ENCODE assay signal across 8 cellular contexts in the genomic region with DNA sequence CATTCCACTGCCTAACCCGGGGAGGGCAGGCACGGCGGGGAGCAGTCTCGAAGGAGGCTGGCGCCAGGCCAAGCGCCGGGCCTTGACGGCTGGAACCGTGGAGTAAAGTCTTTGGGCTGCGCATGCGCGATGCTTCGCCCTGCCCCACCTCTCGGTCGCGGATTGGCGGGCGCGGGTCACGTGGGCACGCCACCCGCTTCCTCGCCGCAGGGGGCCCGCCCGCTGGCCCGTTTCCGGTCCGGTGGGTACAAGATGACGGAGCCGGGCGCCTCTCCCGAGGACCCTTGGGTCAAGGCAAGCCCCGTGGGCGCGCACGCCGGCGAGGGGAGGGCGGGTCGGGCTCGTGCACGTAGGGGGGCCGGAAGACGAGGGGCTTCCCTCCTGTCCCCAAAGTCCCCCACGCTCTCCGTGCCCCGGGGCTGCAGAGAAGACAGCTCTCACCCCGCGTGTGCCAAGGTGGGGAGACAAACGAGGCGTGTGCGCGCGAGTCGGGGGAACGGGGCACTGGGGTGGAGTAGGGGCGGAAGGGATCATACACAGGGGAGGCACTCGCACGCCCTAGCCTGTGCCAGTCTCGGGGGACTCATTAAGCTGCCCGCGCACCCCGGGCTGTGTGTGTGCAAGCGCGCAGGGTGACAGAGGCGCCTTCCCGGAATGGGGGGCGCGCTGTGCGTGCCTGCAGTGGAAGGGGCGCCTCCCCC. TPM values are rescaled to one million over a fixed set of nuclear protein-coding genes. Genes with fewer than 3 reads are reported as not detected.
A peak's percentile ranks its signal among the peaks of the same experiment; 100 is the strongest.
DNase-seq lines count a peak whose midpoint lies in the region; ATAC-seq and TF ChIP-seq lines count a peak whose summit lies in the region.

A gene with protein sequence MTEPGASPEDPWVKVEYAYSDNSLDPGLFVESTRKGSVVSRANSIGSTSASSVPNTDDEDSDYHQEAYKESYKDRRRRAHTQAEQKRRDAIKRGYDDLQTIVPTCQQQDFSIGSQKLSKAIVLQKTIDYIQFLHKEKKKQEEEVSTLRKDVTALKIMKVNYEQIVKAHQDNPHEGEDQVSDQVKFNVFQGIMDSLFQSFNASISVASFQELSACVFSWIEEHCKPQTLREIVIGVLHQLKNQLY (plus strand): TSS at position 228 of the 701 bp plus-strand sequence. CDS start 25 bp downstream, at position 253.

- H4K5ac ChIP-seq in IMR-90 (ENCODE audit: low read depth, low read length), result peak within 1 kb of the TSS; percentile 87

- H3K18ac ChIP-seq in IMR-90 (ENCODE audit: low read depth, low read length), result peak within 1 kb of the TSS; percentile 10; the same call in 1 of the 2 replicates

- peak within 1 kb of the TSS; percentile 96 to 100 for H4K8ac ChIP-seq in IMR-90 (ENCODE audit: low read depth in 2 of 2, low read length in 2 of 2)

- H2AK9ac ChIP-seq in IMR-90 (replicated peaks; ENCODE audit: low read depth, low read length, poor library complexity), result peak within 1 kb of the TSS; percentile 100

- H2BK5ac ChIP-seq in IMR-90 (ENCODE audit: low read depth, low read length, poor library complexity, severe bottlenecking), result peak within 1 kb of the TSS; percentile 84

- peak within 1 kb of the TSS; percentile 95 for H3K27ac ChIP-seq in IMR-90 (ENCODE audit: insufficient read depth, low read length)
- peak within 1 kb of the TSS; percentile 67 for H3K27ac ChIP-seq in OCI-LY3 (ENCODE audit: low read length)

- ATAC-seq in GM19452 (IDR thresholded peaks at IDR 0.05; ENCODE audit: unreplicated experiment), result peak; percentile 49
- peak; percentile 80 for ATAC-seq in IMR-90 (ENCODE audit: low read depth)

- peak within 1 kb of the TSS; percentile 100 for H3K14ac ChIP-seq in IMR-90 (replicated peaks; ENCODE audit: low read depth, low read length)

- H3K9me3 ChIP-seq in IMR-90 (ENCODE audit: control insufficient read depth, insufficient read depth, low read length), result no peaks in the 10 kb centered on the region
- no peaks in the 10 kb centered on the region for H3K9me3 ChIP-seq in OCI-LY3 (ENCODE audit: insufficient read depth, low read length)
- no peaks in the 10 kb centered on the region for H3K9me3 ChIP-seq in mononuclear cell (ENCODE audit: low read depth, low read length)

- POLR2A ChIA-PET in BJ (lab: Charles Lee) (interaction anchor here (0.6 kb wide), 1 partner anchor 429 kb away, joined by 4 read pairs; no protein-coding TSS in a partner anchor), IMR-90 (lab: Charles Lee; ENCODE audit: unreplicated experiment) (no interaction called here)

- H3K36me3 ChIP-seq in BJ (ENCODE audit: control insufficient read depth, insufficient read depth, low read length) (peaks cover 43% of the 10 kb centered on the region), IMR-90 (ENCODE audit: control insufficient read depth, insufficient read depth, low read length) (peaks cover 59% of the 10 kb centered on the region), OCI-LY3 (replicated peaks; ENCODE audit: low read depth, low read length) (peaks cover 43% of the 10 kb centered on the region)

- H2AK5ac ChIP-seq in IMR-90 (ENCODE audit: low read depth, low read length), result peak within 1 kb of the TSS; percentile 100

- no peak for TF ChIP-seq RAD21 in IMR-90 (IDR thresholded peaks at IDR 0.05; ENCODE audit: low read length)

- H2BK15ac ChIP-seq in IMR-90 (ENCODE audit: low read depth, low read length), result 0 out of 3 replicates have a peak within 1 kb of the TSS, but pooled peaks have one; percentile 84

- peak within 1 kb of the TSS; percentile 95 for H3K23ac ChIP-seq in IMR-90 (ENCODE audit: low read depth, low read length)

- peak; percentile 39 for DNase-seq in BJ (ENCODE audit: low read depth)
- peak; percentile 85 for DNase-seq in IMR-90
- DNase-seq in activated T-cell treated with anti-CD3 and anti-CD28 coated beads for 1 hour (ENCODE audit: low read depth), result peak; percentile 89
- DNase-seq in epidermal melanocyte (ENCODE audit: insufficient read length, low spot score), result peak; percentile 99
- DNase-seq in stimulated activated CD8-positive, alpha-beta memory T cell treated with anti-CD3 and anti-CD28 coated beads, Interleukin-2, amount 100 ng/mL, for 1 hour (ENCODE audit: low read depth in 2 of 2), result peak; percentile 82 to 85

- TF ChIP-seq CTCF in BJ (IDR thresholded peaks at IDR 0.05; ENCODE audit: insufficient read depth, low read depth, low read length) (no peak), IMR-90 (conservative IDR thresholded peaks at IDR 0.05; ENCODE audit: low read depth, low read length) (no peak), OCI-LY3 (IDR thresholded peaks at IDR 0.05; ENCODE audit: low read depth, low read length) (no peak)

- no peak for TF ChIP-seq POLR2A in IMR-90 (IDR thresholded peaks at IDR 0.05; ENCODE audit: low read depth, low read length)

- peak within 1 kb of the TSS; percentile 100 for H2AFZ ChIP-seq in IMR-90 (replicated peaks; ENCODE audit: low read length, poor library complexity)
- 0 out of 2 replicates have a peak within 1 kb of the TSS, but pooled peaks have one; percentile 28 for H2AFZ ChIP-seq in OCI-LY3 (ENCODE audit: low read depth, low read length)

- H3K79me1 ChIP-seq in IMR-90 (ENCODE audit: low read depth in 1 of 2, low read length in 2 of 2), result peaks cover 37 to 85% of the 10 kb centered on the region in 2 experiments

- no TSS peak for BruUV-seq in IMR-90 (replicated peaks; lab: Mats Ljungman, UMichigan)

- H3K79me2 ChIP-seq in OCI-LY3 (ENCODE audit: low read length), result peaks cover 38% of the 10 kb centered on the region

- H3K27me3 ChIP-seq in BJ (ENCODE audit: control insufficient read depth, insufficient read depth, low read length) (no peaks in the 10 kb centered on the region), IMR-90 (ENCODE audit: control insufficient read depth, insufficient read depth, low read length) (no peaks in the 10 kb centered on the region), OCI-LY3 (ENCODE audit: low read depth, low read length) (no peaks in the 10 kb centered on the region), mononuclear cell (ENCODE audit: insufficient read depth, low read length) (no peaks in the 10 kb centered on the region)

- H3K4ac ChIP-seq in IMR-90 (ENCODE audit: low read depth, low read length), result peak within 1 kb of the TSS; percentile 94

- CTCF ChIA-PET in BJ (lab: Yijun Ruan, JAX), result interaction anchor here (1.0 to 2.0 kb wide), 3 partner anchors 11 to 19 kb away, joined by 3 to 11 read pairs (median 4); a partner anchor contains a TSS
- CTCF ChIA-PET in IMR-90 (lab: Yijun Ruan, JAX), result interaction anchor here (0.5 kb wide), 1 partner anchor 24 kb away, joined by 4 read pairs; no protein-coding TSS in a partner anchor

- H3K4me3 ChIP-seq in BJ (ENCODE audit: low read depth, low read length) (peak within 1 kb of the TSS; percentile 97), IMR-90 (ENCODE audit: insufficient read depth, low read depth, low read length) (peak within 1 kb of the TSS; percentile 84), OCI-LY3 (ENCODE audit: low read length) (peak within 1 kb of the TSS; percentile 91), mononuclear cell (ENCODE audit: low read length) (peak within 1 kb of the TSS; percentile 83)

- peak within 1 kb of the TSS; percentile 74 for H3K56ac ChIP-seq in IMR-90 (ENCODE audit: extremely low read depth, insufficient read depth, low read length)

- H2BK120ac ChIP-seq in IMR-90 (ENCODE audit: low read depth, low read length), result peak within 1 kb of the TSS; percentile 79

- peaks cover 8% of the 10 kb centered on the region; the same call in 1 of the 2 replicates for H4K20me1 ChIP-seq in IMR-90 (ENCODE audit: insufficient read depth, low read length)
- H4K20me1 ChIP-seq in OCI-LY3 (ENCODE audit: insufficient read depth, low read length), result 0 out of 2 replicates have a peak, but pooled peaks cover 2% of the 10 kb centered on the region

- H2BK20ac ChIP-seq in IMR-90 (ENCODE audit: low read depth, low read length), result no peak within 1 kb of the TSS; the same call in none of the 2 replicates

- peak within 1 kb of the TSS; percentile 92 for H3K9ac ChIP-seq in IMR-90 (ENCODE audit: low read depth, low read length)
- H3K9ac ChIP-seq in OCI-LY3 (ENCODE audit: low read length), result peak within 1 kb of the TSS; percentile 87

- dilution Hi-C loops in IMR-90 (cut with HindIII; ENCODE audit: low sequenced_read_pairs, unreplicated experiment), result no loop called here

- peaks cover 15% of the 10 kb centered on the region for H3K9me1 ChIP-seq in IMR-90 (ENCODE audit: insufficient read depth, low read length)

- H3K4me2 ChIP-seq in IMR-90 (ENCODE audit: low read depth, low read length) (peak within 1 kb of the TSS; percentile 99), OCI-LY3 (ENCODE audit: low read length) (peak within 1 kb of the TSS; percentile 95)

- peaks cover 16% of the 10 kb centered on the region for H3K4me1 ChIP-seq in IMR-90 (ENCODE audit: control insufficient read depth, insufficient read depth, low read length)
- peaks cover 31% of the 10 kb centered on the region for H3K4me1 ChIP-seq in OCI-LY3 (ENCODE audit: low read length)
- H3K4me1 ChIP-seq in mononuclear cell (ENCODE audit: insufficient read depth, low read length), result peaks cover 54% of the 10 kb centered on the region

- H4K91ac ChIP-seq in IMR-90 (ENCODE audit: insufficient read depth, low read depth, low read length), result peak within 1 kb of the TSS; percentile 94

- intact Hi-C loops in IMR-90 (cut with micrococcal nuclease), result loop anchor here (1.0 kb wide), 1 partner anchor 245 kb away; no protein-coding TSS in a partner anchor

- in situ Hi-C loops in IMR-90 (cut with MboI; ENCODE audit: low sequenced_read_pairs), result no loop called here

- 0% methylated on average over 49 of the region's 72 CpGs; no CpG with 5 or more reads in 1 of the 2 experiments for WGBS in IMR-90 (ENCODE audit: extremely low coverage in 2 of 2, insufficient read length in 1 of 2), 2 experiments

TF ChIP-seq in IMR-90, 13 proteins besides CTCF, POLR2A, EP300 and RAD21 (continues in another document):
- peak; percentile 55; the same call in 1 of the 2 replicates for TF ChIP-seq MAZ (IDR thresholded peaks at IDR 0.05; ENCODE audit: borderline replicate concordance, low read depth, low read length)
- no peak for TF ChIP-seq CEBPB (IDR thresholded peaks at IDR 0.05; ENCODE audit: low read depth, low read length)
- TF ChIP-seq FOS (IDR thresholded peaks at IDR 0.05; ENCODE audit: low read depth, low read length), result peak; percentile 35; the same call in 1 of the 2 replicates
- TF ChIP-seq MXI1 (IDR thresholded peaks at IDR 0.05; ENCODE audit: borderline replicate concordance, low read depth, low read length), result peak; percentile 87
- TF ChIP-seq RCOR1 (IDR thresholded peaks at IDR 0.05; ENCODE audit: insufficient replicate concordance, low read length), result no peak

RNA-seq across cellular contexts. Expression of the gene that starts here (rescaled TPM):
- polyA plus RNA-seq in BJ (2011; rRNA removed), result 40.9 and 50.1 TPM in 2 replicates
- polyA minus RNA-seq in BJ (2011; rRNA and poly(A)+ RNA removed), result 27.2 and 39.3 TPM in 2 replicates
- total RNA-seq in IMR-90 (2012; rRNA removed), result 37.5 and 37.8 TPM in 2 replicates
- polyA plus RNA-seq in IMR-90 (2012; rRNA removed), result 45.5 and 45.6 TPM in 2 replicates
- 17.2 and 19.2 TPM in 2 replicates for polyA plus RNA-seq in IMR-90 (2012; cell fraction: cytosol; rRNA removed)
- polyA plus RNA-seq in IMR-90 (2012; cell fraction: nucleus; rRNA removed; ENCODE audit: low replicate concordance), result 115 and 123 TPM in 2 replicates
- 22.0 TPM for total RNA-seq in mononuclear cell

Comparison
In these comparisons a context has a peak if more than half of its experiments do, and no peak if none do; other contexts are left out.
1. Peak in every context shown above with its lines: DNase-seq, ATAC-seq, H3K4me3 ChIP-seq and H3K27ac ChIP-seq.
2. DNase-seq: peak in every context shown above with its lines; median percentile 99 in epidermal melanocyte; 89 in activated T-cell treated with anti-CD3 and anti-CD28 coated beads for 1 hour; 85 in IMR-90; 84 in stimulated activated CD8-positive, alpha-beta memory T cell treated with anti-CD3 and anti-CD28 coated beads, Interleukin-2, amount 100 ng/mL, for 1 hour; 39 in BJ.